ENCODE assay signal across 28 cellular contexts in the genomic region with DNA sequence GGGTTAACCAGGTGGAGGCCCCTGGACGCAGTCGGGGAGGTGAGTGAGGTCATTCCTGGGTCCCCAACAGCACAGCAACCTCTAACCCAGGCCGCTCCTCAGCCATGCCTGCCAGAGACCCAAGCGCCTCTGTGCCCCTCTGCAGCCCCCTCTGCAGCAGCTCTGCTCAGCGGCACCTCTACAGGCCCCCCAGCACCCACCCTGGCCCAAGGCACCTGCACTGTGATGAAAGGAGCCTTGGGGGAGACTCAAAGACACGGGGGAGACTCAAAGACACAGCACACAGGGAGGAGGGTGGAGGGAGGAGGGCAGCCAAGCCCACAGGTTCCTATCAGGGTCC.
"Had no signal": no experiment of that assay in that cellular context is flagged by ENCODE, and none has a peak within 500 bp of the region (broad histone marks: within the 10 kb centered on the region; RNA-seq: fewer than 3 reads in every experiment).

No MANE protein-coding gene starts in this region.

- H3K9me3 Mint-ChIP-seq: activated CD4-positive, alpha-beta memory T cell treated with anti-CD3 and anti-CD28 coated beads, Interleukin-2, amount 10 ng/mL, durations not matched to agents 7 days and 5 days; activated CD4-positive, alpha-beta T cell treated with anti-CD3 and anti-CD28 coated beads, Interleukin-2, amount 10 ng/mL, durations not matched to agents 7 days and 5 days; activated naive CD4-positive, alpha-beta T cell treated with anti-CD3 and anti-CD28 coated beads, Interleukin-2, amount 50 U/mL, for 72 hours; activated naive CD8-positive, alpha-beta T cell treated with anti-CD3 and anti-CD28 coated beads, Interleukin-2, amount 10 ng/mL, durations not matched to agents 7 days and 5 days; activated T-cell treated with anti-CD3 and anti-CD28 coated beads, Interleukin-2, amount 50 U/mL, for 24 hours; activated T-cell treated with anti-CD3 and anti-CD28 coated beads, Interleukin-2, amount 50 U/mL, for 72 hours; central memory CD8-positive, alpha-beta T cell; dendritic cell treated with granulocyte-macrophage colony-stimulating factor and Interleukin-4, amounts not matched to agents 40 ng/mL and 50 ng/mL, for 4 days; WTC11 had no signal

- H3K4me3 Mint-ChIP-seq: activated CD4-positive, alpha-beta memory T cell treated with anti-CD3 and anti-CD28 coated beads, Interleukin-2, amount 10 ng/mL, durations not matched to agents 7 days and 5 days; activated CD4-positive, alpha-beta T cell treated with anti-CD3 and anti-CD28 coated beads, Interleukin-2, amount 10 ng/mL, durations not matched to agents 7 days and 5 days; activated naive CD8-positive, alpha-beta T cell treated with anti-CD3 and anti-CD28 coated beads, Interleukin-2, amount 10 ng/mL, durations not matched to agents 7 days and 5 days; activated T-cell treated with anti-CD3 and anti-CD28 coated beads, Interleukin-2, amount 50 U/mL, for 24 hours; activated T-cell treated with anti-CD3 and anti-CD28 coated beads, Interleukin-2, amount 50 U/mL, for 72 hours; central memory CD8-positive, alpha-beta T cell; dendritic cell treated with granulocyte-macrophage colony-stimulating factor and Interleukin-4, amounts not matched to agents 40 ng/mL and 50 ng/mL, for 4 days; WTC11 had no signal

- H3K27ac Mint-ChIP-seq: activated CD4-positive, alpha-beta memory T cell treated with anti-CD3 and anti-CD28 coated beads, Interleukin-2, amount 10 ng/mL, durations not matched to agents 7 days and 5 days; activated CD4-positive, alpha-beta T cell treated with anti-CD3 and anti-CD28 coated beads, Interleukin-2, amount 10 ng/mL, durations not matched to agents 7 days and 5 days; activated naive CD4-positive, alpha-beta T cell treated with anti-CD3 and anti-CD28 coated beads, Interleukin-2, amount 50 U/mL, for 72 hours; activated naive CD8-positive, alpha-beta T cell treated with anti-CD3 and anti-CD28 coated beads, Interleukin-2, amount 10 ng/mL, durations not matched to agents 7 days and 5 days; activated T-cell treated with anti-CD3 and anti-CD28 coated beads, Interleukin-2, amount 50 U/mL, for 24 hours; activated T-cell treated with anti-CD3 and anti-CD28 coated beads, Interleukin-2, amount 50 U/mL, for 72 hours; dendritic cell treated with granulocyte-macrophage colony-stimulating factor and Interleukin-4, amounts not matched to agents 40 ng/mL and 50 ng/mL, for 4 days; WTC11 had no signal

- H3K27me3 ChIP-seq: brain microvascular endothelial cell, dorsolateral prefrontal cortex, esophagus muscularis mucosa, foreskin keratinocyte, gastrocnemius medialis, heart right ventricle had no signal

- ATAC-seq: activated T-cell treated with anti-CD3 and anti-CD28 coated beads, Interleukin-2, amount 50 U/mL, for 72 hours; foreskin keratinocyte; gastrocnemius medialis; heart right ventricle; WTC11 had no signal

- H3K4me1 ChIP-seq: foreskin keratinocyte, gastrocnemius medialis had no signal

- DNase-seq: activated CD4-positive, alpha-beta memory T cell treated with anti-CD3 and anti-CD28 coated beads, Interleukin-2, amount 10 ng/mL, durations not matched to agents 7 days and 5 days; activated CD4-positive, alpha-beta T cell treated with anti-CD3 and anti-CD28 coated beads for 1 hour; activated CD4-positive, alpha-beta T cell treated with anti-CD3 and anti-CD28 coated beads for 4 hours; activated CD4-positive, alpha-beta T cell treated with anti-CD3 and anti-CD28 coated beads, Interleukin-2, amount 10 ng/mL, durations not matched to agents 7 days and 5 days; activated CD4-positive, alpha-beta T cell treated with anti-CD3 and anti-CD28 coated beads, Interleukin-2, amount 50 U/mL, for 4 hours; activated CD8-positive, alpha-beta memory T cell treated with anti-CD3 and anti-CD28 coated beads, Interleukin-2, amount 50 U/mL, for 48 hours; activated gamma-delta T cell treated with Interleukin-2 at 50 U/mL for 16 hours; activated naive CD4-positive, alpha-beta T cell treated with Interleukin-2 at 50 U/mL for 16 hours; activated naive CD8-positive, alpha-beta T cell treated with anti-CD3 and anti-CD28 coated beads, Interleukin-2, amount 10 ng/mL, durations not matched to agents 7 days and 5 days; activated T-cell treated with anti-CD3 and anti-CD28 coated beads for 4 hours; activated T-cell treated with anti-CD3 and anti-CD28 coated beads, Interleukin-2, amount 50 U/mL, for 24 hours; activated T-cell treated with anti-CD3 and anti-CD28 coated beads, Interleukin-2, amount 50 U/mL, for 72 hours; brain microvascular endothelial cell; dorsolateral prefrontal cortex; effector memory CD4-positive, alpha-beta T cell; erythroblast; foreskin keratinocyte; gastrocnemius medialis; glutamatergic neuron; heart right ventricle; T-helper 2 cell had no signal

- H3K4me3 ChIP-seq: coronary artery, dorsolateral prefrontal cortex, esophagus muscularis mucosa, gastrocnemius medialis, heart right ventricle had no signal

- H3K27ac ChIP-seq: brain microvascular endothelial cell, coronary artery, dorsolateral prefrontal cortex, esophagus muscularis mucosa, foreskin keratinocyte, gastrocnemius medialis, heart right ventricle, VCaP had no signal

- H3K9me3 ChIP-seq: esophagus muscularis mucosa, gastrocnemius medialis, heart right ventricle had no signal

- H3K27me3 Mint-ChIP-seq: activated CD4-positive, alpha-beta memory T cell treated with anti-CD3 and anti-CD28 coated beads, Interleukin-2, amount 10 ng/mL, durations not matched to agents 7 days and 5 days; activated CD4-positive, alpha-beta T cell treated with anti-CD3 and anti-CD28 coated beads, Interleukin-2, amount 10 ng/mL, durations not matched to agents 7 days and 5 days; activated naive CD8-positive, alpha-beta T cell treated with anti-CD3 and anti-CD28 coated beads, Interleukin-2, amount 10 ng/mL, durations not matched to agents 7 days and 5 days; activated T-cell treated with anti-CD3 and anti-CD28 coated beads, Interleukin-2, amount 50 U/mL, for 24 hours; central memory CD8-positive, alpha-beta T cell; dendritic cell treated with granulocyte-macrophage colony-stimulating factor and Interleukin-4, amounts not matched to agents 40 ng/mL and 50 ng/mL, for 4 days had no signal
